Comparison of ENCODE assay signal across 15 cellular contexts in the genomic region with DNA sequence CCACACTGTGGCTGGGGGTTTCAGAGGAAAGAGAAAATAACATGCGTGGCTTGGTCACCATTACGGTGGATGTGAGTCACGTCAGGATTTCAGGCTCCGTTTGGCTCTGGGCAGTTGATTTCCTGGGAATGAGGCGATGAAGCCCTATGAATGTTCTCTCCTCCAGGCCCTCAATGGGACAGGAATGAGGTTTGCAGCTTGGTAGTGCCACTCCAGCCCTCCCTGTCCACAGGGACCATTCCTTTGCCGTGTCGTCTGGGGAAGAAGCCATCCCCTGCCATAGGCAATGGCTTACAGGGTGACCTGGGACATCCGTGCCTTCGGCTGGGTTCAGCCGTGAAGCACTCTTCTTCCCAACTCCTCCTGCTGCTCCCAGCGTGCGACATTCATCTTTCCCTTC.
DNase-seq lines count a peak whose midpoint lies in the region; ATAC-seq and TF ChIP-seq lines count a peak whose summit lies in the region.
"Had no signal": no experiment of that assay in that cellular context is flagged by ENCODE, and none has a peak within 500 bp of the region (broad histone marks: within the 10 kb centered on the region; RNA-seq: fewer than 3 reads in every experiment).

No MANE protein-coding gene starts in this region.

- 81 to 93% (median 92%) methylated on average over 7 to 12 of the region's 12 CpGs for WGBS in adrenal gland, 4 donors
- WGBS in gastroesophageal sphincter (ENCODE audit: low coverage in 1 of 2), 2 donors = 89 to 100% methylated on average over 5 of the region's 12 CpGs

- H3K27me3 ChIP-seq in AG04450 (ENCODE audit: control insufficient read depth, insufficient read depth, low read length) (no peaks in the 10 kb centered on the region), adrenal gland (no peaks in the 10 kb centered on the region), gastroesophageal sphincter (no peaks in the 10 kb centered on the region)

- no peaks in the 10 kb centered on the region for H3K4me1 ChIP-seq in adrenal gland (replicated peaks in 1 of 2)
- H3K4me1 ChIP-seq in gastroesophageal sphincter = peaks cover 0 to 37% (median 4%) of the 10 kb centered on the region in 3 donors

- H3K9me3 Mint-ChIP-seq in neural crest cell (no peaks in the 10 kb centered on the region), chondrocyte (ENCODE audit: low read depth) (no peaks in the 10 kb centered on the region)
- H3K9me3 Mint-ChIP-seq: CD8-positive, alpha-beta T cell had no signal

- TF ChIP-seq CTCF in AG04450 (IDR thresholded peaks at IDR 0.05; ENCODE audit: low read depth, low read length) (no peak), fibroblast of mammary gland (conservative IDR thresholded peaks at IDR 0.05; ENCODE audit: control insufficient read depth, insufficient read depth, low read depth, low read length) (no peak), neural crest cell (conservative IDR thresholded peaks at IDR 0.05) (no peak), adrenal gland (IDR thresholded peaks at IDR 0.05) (no peak), chondrocyte (IDR thresholded peaks at IDR 0.05) (no peak), gastroesophageal sphincter (IDR thresholded peaks at IDR 0.05) (no peak)

- H3K4me3 ChIP-seq in AG04450 (ENCODE audit: low read depth, low read length) (no peak overlapping the region), fibroblast of mammary gland (ENCODE audit: control insufficient read depth, low read depth, low read length) (no peak overlapping the region), adrenal gland (no peak overlapping the region), gastroesophageal sphincter (no peak overlapping the region)

- H3K27ac Mint-ChIP-seq in neural crest cell (ENCODE audit: unreplicated experiment) = peak overlapping the region; percentile 79
- H3K27ac Mint-ChIP-seq in chondrocyte (ENCODE audit: unreplicated experiment) = no peak overlapping the region
- H3K27ac Mint-ChIP-seq: CD8-positive, alpha-beta T cell had no signal

- H3K36me3 ChIP-seq in adrenal gland (replicated peaks in 1 of 2) (no peaks in the 10 kb centered on the region), gastroesophageal sphincter (peaks cover 0 to 1% of the 10 kb centered on the region in 2 donors)

- peaks cover 16% of the 10 kb centered on the region for H3K4me1 Mint-ChIP-seq in neural crest cell
- peaks cover 58% of the 10 kb centered on the region for H3K4me1 Mint-ChIP-seq in chondrocyte (ENCODE audit: low read depth)

- H3K27me3 Mint-ChIP-seq in neural crest cell (ENCODE audit: low read depth) = no peaks in the 10 kb centered on the region
- H3K27me3 Mint-ChIP-seq in chondrocyte (ENCODE audit: low read depth) = no peaks in the 10 kb centered on the region

- H3K27ac ChIP-seq in AG04450 (ENCODE audit: low read depth, low read length) = peak overlapping the region; percentile 21
- H3K27ac ChIP-seq in adrenal gland = no peak overlapping the region
- no peak overlapping the region for H3K27ac ChIP-seq in gastroesophageal sphincter

- no peak for TF ChIP-seq EP300 in gastroesophageal sphincter (IDR thresholded peaks at IDR 0.05)

- CTCF ChIA-PET in AG04450 (lab: Charles Lee) = no interaction called here

- ATAC-seq in stimulated activated naive CD8-positive, alpha-beta T cell treated with anti-CD3 and anti-CD28 coated beads, Interleukin-15, Interleukin-2, amounts not matched to agents 100 U/mL and 50 U/mL, for 24 hours = no peak
- no peak for ATAC-seq in gastroesophageal sphincter
- ATAC-seq: CD8-positive, alpha-beta T cell had no signal

- H3K36me3 Mint-ChIP-seq in neural crest cell (ENCODE audit: low read depth) = peaks cover 3% of the 10 kb centered on the region
- H3K36me3 Mint-ChIP-seq in chondrocyte (ENCODE audit: low read depth) = peaks cover 4% of the 10 kb centered on the region

- DNase-seq in AG04450 (ENCODE audit: low read depth, low spot score) (no peak), RPMI7951 (ENCODE audit: low read depth) (peak; percentile 44), fibroblast of mammary gland (ENCODE audit: low read depth) (peak; percentile 43), neural crest cell (ENCODE audit: low read depth, low spot score) (no peak), adrenal gland (no peak), chondrocyte (ENCODE audit: low spot score) (no peak)
- no peak for DNase-seq in stimulated activated naive CD8-positive, alpha-beta T cell treated with anti-CD3 and anti-CD28 coated beads, Interleukin-15, Interleukin-2, amounts not matched to agents 100 U/mL and 50 U/mL, for 24 hours
- DNase-seq: ACHN; CD8-positive, alpha-beta T cell; DND-41; Kasumi-1; NCI-H2029; NCI-H510A; SIG-M5 had no signal

- H3K9me3 ChIP-seq in AG04450 (ENCODE audit: control insufficient read depth, insufficient read depth, low read length) (peaks cover 15% of the 10 kb centered on the region), adrenal gland (replicated peaks in 1 of 3) (no peaks in the 10 kb centered on the region), gastroesophageal sphincter (no peaks in the 10 kb centered on the region)

- H3K4me3 Mint-ChIP-seq in neural crest cell (no peak overlapping the region), chondrocyte (ENCODE audit: unreplicated experiment) (no peak overlapping the region)
- H3K4me3 Mint-ChIP-seq: CD8-positive, alpha-beta T cell had no signal

- POLR2A ChIA-PET in AG04450 (lab: Yijun Ruan, JAX) = no interaction called here

- no peak for TF ChIP-seq POLR2A in adrenal gland (IDR thresholded peaks at IDR 0.05)
- TF ChIP-seq POLR2A in gastroesophageal sphincter (IDR thresholded peaks at IDR 0.05) = no peak

- intact Hi-C loops in adrenal gland (cut with DNase I) = no loop called here

Comparison
In these comparisons a context has a peak if more than half of its experiments do, and no peak if none do; other contexts are left out.
1. DNase-seq: peak in RPMI7951 (single experiment) and fibroblast of mammary gland (single experiment); none in AG04450 (single experiment), neural crest cell (single experiment), adrenal gland (0 of 7), chondrocyte (single experiment) and stimulated activated naive CD8-positive, alpha-beta T cell treated with anti-CD3 and anti-CD28 coated beads, Interleukin-15, Interleukin-2, amounts not matched to agents 100 U/mL and 50 U/mL, for 24 hours (single experiment).